7 cellular contexts compared by ENCODE assay signal in the genomic region with DNA sequence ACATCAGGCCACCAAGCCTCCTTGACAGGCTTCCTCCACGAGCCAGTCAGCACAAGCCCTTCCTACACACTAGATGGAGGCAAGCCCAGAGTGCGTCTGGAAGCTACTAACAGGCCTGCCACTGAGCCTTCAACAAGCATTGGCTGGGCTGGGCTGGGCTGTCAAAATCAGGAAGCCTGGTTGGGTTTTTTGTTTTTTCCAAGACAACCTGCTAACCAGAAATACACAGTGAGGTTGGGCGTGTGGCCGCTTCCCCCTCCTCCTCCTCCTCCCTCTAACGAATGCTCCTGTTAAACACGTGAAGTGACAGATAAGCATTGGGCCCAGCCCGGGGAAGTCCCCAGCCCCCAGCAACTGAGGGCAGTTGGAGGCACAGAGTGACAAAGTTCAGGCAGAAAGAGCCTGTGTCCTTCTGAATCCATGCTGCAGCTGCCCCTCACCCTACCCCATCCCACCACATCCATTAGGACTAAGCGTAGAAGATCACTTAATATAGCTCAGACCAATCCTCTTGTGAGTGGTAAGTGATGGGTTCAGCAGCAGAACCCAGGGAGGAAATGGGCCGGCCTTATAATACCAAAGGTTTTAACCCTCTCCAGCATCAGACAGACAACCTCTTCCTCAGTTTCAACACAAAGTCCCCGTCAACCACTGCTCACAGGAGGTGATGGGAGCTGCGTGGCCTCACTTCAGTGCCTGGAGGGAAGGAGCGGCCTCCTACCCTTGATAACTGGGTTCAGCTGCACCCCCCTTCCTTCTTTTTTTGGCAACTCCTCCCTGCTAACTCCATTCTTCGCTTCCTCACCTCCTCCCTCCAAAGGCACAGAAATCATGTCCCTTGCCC. TPM values are rescaled to one million over a fixed set of nuclear protein-coding genes. Genes with fewer than 3 reads are reported as not detected.
A peak's percentile ranks its signal among the peaks of the same experiment; 100 is the strongest.
DNase-seq lines count a peak whose midpoint lies in the region; ATAC-seq and TF ChIP-seq lines count a peak whose summit lies in the region.

No MANE protein-coding gene starts in this region.

- H3K4me3 ChIP-seq in ascending aorta: peak overlapping the region in 1 of 2 donors; percentile 65

- peak overlapping the region; percentile 75 to 76 for H3K27ac ChIP-seq in ascending aorta

- peak overlapping the region; percentile 98 for H3K27ac Mint-ChIP-seq in T-helper 17 cell

- peak; percentile 16 for TF ChIP-seq POLR2A in GM19099 (IDR thresholded peaks at IDR 0.05; ENCODE audit: extremely low read depth, insufficient read length, low read depth)

- peaks cover 4% of the 10 kb centered on the region for H3K27me3 Mint-ChIP-seq in T-helper 17 cell

- H3K4me3 Mint-ChIP-seq in T-helper 17 cell: peak overlapping the region; percentile 98

- H3K4me1 ChIP-seq in ascending aorta: peaks cover 3 to 15% of the 10 kb centered on the region in 2 donors

- H3K9me3 ChIP-seq in T-helper 17 cell (ENCODE audit: control insufficient read depth, low read length, poor library complexity, severe bottlenecking) (no peaks in the 10 kb centered on the region), ascending aorta (no peaks in the 10 kb centered on the region)

- TF ChIP-seq CTCF in ascending aorta (IDR thresholded peaks at IDR 0.05): no peak

- H3K36me3 ChIP-seq in ascending aorta: no peaks in the 10 kb centered on the region

- H3K27me3 ChIP-seq in ascending aorta: no peaks in the 10 kb centered on the region

- DNase-seq in T-helper 17 cell (peak; percentile 64 to 80 (median 71)), ascending aorta (ENCODE audit: low spot score in 2 of 2) (peak; percentile 73 to 93), iris pigment epithelial cell (ENCODE audit: low read depth) (peak; percentile 39), H4 (ENCODE audit: low spot score) (no peak)
- DNase-seq in stimulated activated CD4-positive, alpha-beta T cell treated with anti-CD3 and anti-CD28 coated beads, Interleukin-1b, Interleukin-23, amount 100 ng/mL, for 24 hours (ENCODE audit: low read depth in 4 of 4, low spot score in 1 of 4): peak in 3 of 4 experiments; percentile 46 to 76 (median 61)

- intact Hi-C loops in ascending aorta (cut with DNase I): loop anchor here (2.0 to 5.0 kb wide), 2 partner anchors 21 to 51 kb away; no protein-coding TSS in a partner anchor

- peaks cover 46% of the 10 kb centered on the region for H3K4me1 Mint-ChIP-seq in T-helper 17 cell

- ATAC-seq in HG03520 (IDR thresholded peaks at IDR 0.05; ENCODE audit: unreplicated experiment): peak; percentile 44
- ATAC-seq in T-helper 17 cell: peak; percentile 83

- peaks cover 5% of the 10 kb centered on the region for H3K36me3 Mint-ChIP-seq in T-helper 17 cell (ENCODE audit: low read depth)

RNA-seq across cellular contexts. Expression of a gene that starts 1.1 kb away (rescaled TPM):
- total RNA-seq in T-helper 17 cell (10 to 100 TPM; 51.0 to 58.7 TPM), ascending aorta (7.9 TPM)
- 0.08 and 0.23 TPM in 2 replicates for total RNA-seq in H4 (2014; rRNA removed; shearing (Covaris generic))
